Comparison of ENCODE assay signal across 8 cellular contexts in genomic region chr14:95431199-95432145, GRCh38.
DNase-seq lines count a peak whose midpoint lies in the region; ATAC-seq and TF ChIP-seq lines count a peak whose summit lies in the region.

No MANE protein-coding gene starts in this region.

- CTCF ChIA-PET in AG04449 (lab: Yijun Ruan, JAX) = interaction anchor here (0.8 to 6.9 kb wide), 18 partner anchors 9 to 890 kb away, joined by 3 to 76 read pairs (median 4); no protein-coding TSS in a partner anchor
- CTCF ChIA-PET in RWPE1 (lab: Yijun Ruan, JAX) = interaction anchor here (0.5 to 1.5 kb wide), 14 partner anchors 11 to 332 kb away, joined by 3 to 8 read pairs (median 3); no protein-coding TSS in a partner anchor

- no peaks in the 10 kb centered on the region for H3K4me1 ChIP-seq in gastrocnemius medialis

- ATAC-seq in gastrocnemius medialis = peak in 1 of 2 donors; percentile 34
- ATAC-seq in HG03439 (IDR thresholded peaks at IDR 0.05; ENCODE audit: unreplicated experiment) = no peak

- POLR2A ChIA-PET in AG04449 (lab: Yijun Ruan, JAX) = no interaction called here
- POLR2A ChIA-PET in RWPE1 (lab: Yijun Ruan, JAX; ENCODE audit: low non-redundant PET) = no interaction called here

- no peak for TF ChIP-seq POLR2A in gastrocnemius medialis (IDR thresholded peaks at IDR 0.05)

- in situ Hi-C loops in gastrocnemius medialis (cut with MboI; ENCODE audit: low sequenced_read_pairs in 4 of 4) = loop anchor here in 2 of 4 donors (25.0 kb wide), 2 partner anchors 256 to 744 kb away; partner anchors contain the start of gene TCL1B (in 1 of the 2)

- DNase-seq in AG04449 (ENCODE audit: low read depth, low spot score) (no peak), RWPE1 (ENCODE audit: low spot score) (no peak), foreskin melanocyte (peak; percentile 24), gastrocnemius medialis (no peak), activated gamma-delta T cell (lab: John Stamatoyannopoulos, UW) (no peak)
- no peak for DNase-seq in activated CD8-positive, alpha-beta memory T cell treated with anti-CD3 and anti-CD28 coated beads, Interleukin-2, amount 50 U/mL, for 4 hours

- H3K27ac ChIP-seq in RWPE1 (no peak overlapping the region), gastrocnemius medialis (peak overlapping the region in 3 of 4 donors; percentile 3 to 46 (median 26))

- no peaks in the 10 kb centered on the region for H3K27me3 ChIP-seq in gastrocnemius medialis

- intact Hi-C loops in gastrocnemius medialis (cut with DNase I; ENCODE audit: low total_unique reads) = no loop called here

- H3K9me3 ChIP-seq in gastrocnemius medialis = no peaks in the 10 kb centered on the region

- peaks cover 0 to 5% of the 10 kb centered on the region in 2 donors for H3K36me3 ChIP-seq in gastrocnemius medialis

- H3K4me3 ChIP-seq in AG04449 (ENCODE audit: low read depth, low read length) (no peak overlapping the region), gastrocnemius medialis (no peak overlapping the region)

- TF ChIP-seq CTCF in AG04449 (IDR thresholded peaks at IDR 0.05; ENCODE audit: insufficient read depth, low read length, missing control alignments) (peak; percentile 42), GM12872 (IDR thresholded peaks at IDR 0.05; ENCODE audit: insufficient read depth, low read depth, low read length) (peak; percentile 66), RWPE1 (conservative IDR thresholded peaks at IDR 0.05; ENCODE audit: low read depth) (0 out of 2 replicates have a peak, but pooled peaks have one; percentile 6), gastrocnemius medialis (IDR thresholded peaks at IDR 0.05 in 4 of 5, conservative IDR thresholded peaks at IDR 0.05 in 1 of 5) (peak in 2 of 5 experiments; percentile 36 to 41)
